21 cellular contexts compared by ENCODE assay signal in genomic region chr3:196843435-196844110, GRCh38. TPM values are rescaled to one million over a fixed set of nuclear protein-coding genes. Genes with fewer than 3 reads are reported as not detected.
DNase-seq lines count a peak whose midpoint lies in the region; ATAC-seq, FAIRE-seq and TF ChIP-seq lines count a peak whose summit lies in the region.
"Had no signal": no experiment of that assay in that cellular context is flagged by ENCODE, and none has a peak within 500 bp of the region (broad histone marks: within the 10 kb centered on the region; RNA-seq: fewer than 3 reads in every experiment).

No MANE protein-coding gene starts in this region.

- peak; percentile 16; the same call in 2 of the 3 replicates for ATAC-seq in HepG2
- ATAC-seq in right lobe of liver, result no peak
- ATAC-seq in K562, result no peak
- ATAC-seq in GM21515 (IDR thresholded peaks at IDR 0.05; ENCODE audit: unreplicated experiment), result no peak
- no peak for ATAC-seq in HG03097 (IDR thresholded peaks at IDR 0.05; ENCODE audit: low FRiP score, unreplicated experiment)

- H3K27me3 ChIP-seq in HepG2 (ENCODE audit: control insufficient read depth in 1 of 2, insufficient read depth in 2 of 2, low read length in 2 of 2), result no peaks in the 10 kb centered on the region
- no peaks in the 10 kb centered on the region for H3K27me3 ChIP-seq in right lobe of liver
- H3K27me3 ChIP-seq in K562 (ENCODE audit: control insufficient read depth in 2 of 2, insufficient read depth in 2 of 2, low read length in 2 of 2), result no peaks in the 10 kb centered on the region
- H3K27me3 ChIP-seq in left ventricle myocardium inferior (ENCODE audit: low read depth), result no peaks in the 10 kb centered on the region
- H3K27me3 ChIP-seq: BE2C had no signal

- TF ChIP-seq RAD21 in HepG2 (CRISPR knock-in tag; IDR thresholded peaks at IDR 0.05) (no peak), K562 (CRISPR knock-in tag; conservative IDR thresholded peaks at IDR 0.05 in 1 of 2, IDR thresholded peaks at IDR 0.05 in 1 of 2) (no peak)

- H3K27ac ChIP-seq in HepG2 (ENCODE audit: extremely low read length, insufficient read depth, low read length) (no peak overlapping the region), right lobe of liver (no peak overlapping the region), K562 (ENCODE audit: extremely low read depth, low read depth, low read length) (peak overlapping the region; percentile 90), left ventricle myocardium inferior (replicated peaks) (no peak overlapping the region)

- H2AFZ ChIP-seq in HepG2 (ENCODE audit: low read length) (no peak overlapping the region), K562 (ENCODE audit: low read depth, low read length) (peak overlapping the region; percentile 95)

- H3K79me2 ChIP-seq in HepG2 (ENCODE audit: insufficient read depth, low read length), result no peaks in the 10 kb centered on the region
- no peaks in the 10 kb centered on the region for H3K79me2 ChIP-seq in K562 (ENCODE audit: control insufficient read depth, insufficient read depth, low read length)

- TF ChIP-seq CTCF in HepG2 (CRISPR knock-in tag; IDR thresholded peaks at IDR 0.05) (no peak), right lobe of liver (IDR thresholded peaks at IDR 0.05) (no peak), K562 (IDR thresholded peaks at IDR 0.05 in 2 of 3, conservative IDR thresholded peaks at IDR 0.05 in 1 of 3; ENCODE audit: insufficient read depth in 2 of 3, low read depth in 1 of 3, low read length in 3 of 3) (no peak), left ventricle myocardium inferior (IDR thresholded peaks at IDR 0.05; ENCODE audit: borderline replicate concordance) (no peak)

- BruUV-seq in HepG2 (replicated peaks; lab: Mats Ljungman, UMichigan) (no TSS peak), K562 (replicated peaks; lab: Mats Ljungman, UMichigan) (no TSS peak)

- CTCF ChIA-PET in HepG2 (lab: Yijun Ruan, JAX; ENCODE audit: low intra/inter-chr PET ratio, low total read pairs) (no interaction called here), K562 (lab: Yijun Ruan, JAX; ENCODE audit: low intra/inter-chr PET ratio) (interaction anchor here (0.9 kb wide), 1 partner anchor 98 kb away, joined by 4 read pairs; no protein-coding TSS in a partner anchor)

- FAIRE-seq in HepG2 (lab: Jason Lieb, UNC) (no peak), K562 (lab: Jason Lieb, UNC) (no peak)
- FAIRE-seq: A204.1, GM12892 had no signal

- H3K4me2 ChIP-seq in HepG2 (ENCODE audit: low read depth, low read length) (peak overlapping the region; percentile 64), K562 (ENCODE audit: insufficient read depth, low read length) (peak overlapping the region; percentile 78)

- H3K9ac ChIP-seq in HepG2 (ENCODE audit: insufficient read depth, low read depth, low read length), result no peak overlapping the region
- peak overlapping the region; percentile 39 to 67; a peak in 3 of 4 replicates for H3K9ac ChIP-seq in K562 (ENCODE audit: insufficient read depth in 1 of 2, low read depth in 2 of 2, low read length in 2 of 2)

- DNase-seq in HepG2 (ENCODE audit: low spot score), result no peak
- DNase-seq in right lobe of liver, result no peak
- DNase-seq in K562 (ENCODE audit: extremely low read depth in 1 of 4, low spot score in 3 of 4), result peak in 1 of 4 experiments; percentile 20
- DNase-seq in left kidney (ENCODE audit: low read depth, low spot score), result peak; percentile 51
- no peak for DNase-seq in NCI-H1436 (lab: John Stamatoyannopoulos, UW)
- no peak for DNase-seq in left ventricle myocardium inferior
- DNase-seq: BE2C; DMS153; KG1; NCI-H1417; NCI-H187 treated with DMSO at 0.1 percent for 48 hours; NCI-H510A; NCI-H748 treated with DMSO at 0.1 percent for 48 hours; NK-92 treated with Interleukin-12 subunit alpha and Interleukin-12 subunit beta, amount 100 ng/mL, for 24 hours; RPMI8226; SHP77 treated with DMSO at 0.1 percent for 48 hours had no signal

- H3K9me3 ChIP-seq in HepG2 (ENCODE audit: low read length) (peaks cover 8% of the 10 kb centered on the region), right lobe of liver (no peaks in the 10 kb centered on the region), K562 (replicated peaks; ENCODE audit: control insufficient read depth, insufficient read depth, low read depth, low read length) (no peaks in the 10 kb centered on the region), left ventricle myocardium inferior (replicated peaks) (no peaks in the 10 kb centered on the region)
- H3K9me3 ChIP-seq: BE2C had no signal

- H3K4me1 ChIP-seq in HepG2 (ENCODE audit: insufficient read depth, low read length), result peaks cover 40% of the 10 kb centered on the region
- peaks cover 0 to 10% (median 2%) of the 10 kb centered on the region in 4 donors for H3K4me1 ChIP-seq in right lobe of liver
- H3K4me1 ChIP-seq in K562 (replicated peaks in 1 of 2; ENCODE audit: control insufficient read depth in 2 of 2, insufficient read depth in 2 of 2, low read length in 2 of 2), result peaks cover 11 to 23% of the 10 kb centered on the region in 2 experiments
- H3K4me1 ChIP-seq in left ventricle myocardium inferior, result no peaks in the 10 kb centered on the region
- H3K4me1 ChIP-seq: BE2C, HAP-1 had no signal

- WGBS in HepG2 (ENCODE audit: low lambda C conversion rate), result 18% methylated on average over 9 of the region's 9 CpGs
- 71% methylated on average over 6 of the region's 9 CpGs for WGBS in right lobe of liver (ENCODE audit: insufficient coverage, low coverage, low lambda C conversion rate, missing lambda C conversion rate)
- 59% methylated on average over 9 of the region's 9 CpGs for WGBS in K562 (ENCODE audit: insufficient coverage, low coverage, missing lambda C conversion rate)

- TF ChIP-seq POLR2A in HepG2 (IDR thresholded peaks at IDR 0.05; ENCODE audit: insufficient read depth in 1 of 2, low read depth in 2 of 2, low read length in 2 of 2), result no peak
- TF ChIP-seq POLR2A in right lobe of liver (IDR thresholded peaks at IDR 0.05), result no peak
- no peak for TF ChIP-seq POLR2A in K562 (conservative IDR thresholded peaks at IDR 0.05)

- H3K36me3 ChIP-seq in HepG2 (replicated peaks in 1 of 2; ENCODE audit: control insufficient read depth in 1 of 2, insufficient read depth in 2 of 2, low read length in 2 of 2) (no peaks in the 10 kb centered on the region), right lobe of liver (no peaks in the 10 kb centered on the region), K562 (ENCODE audit: control insufficient read depth, insufficient read depth, low read length) (no peaks in the 10 kb centered on the region), left ventricle myocardium inferior (no peaks in the 10 kb centered on the region)
- H3K36me3 ChIP-seq: BE2C, HAP-1 had no signal

- H4K20me1 ChIP-seq in HepG2 (ENCODE audit: insufficient read depth, low read length), result no peaks in the 10 kb centered on the region
- no peaks in the 10 kb centered on the region for H4K20me1 ChIP-seq in K562 (replicated peaks; ENCODE audit: control insufficient read depth, insufficient read depth, low read length)

- in situ Hi-C loops in HepG2 (cut with HindIII; ENCODE audit: extremely low pct_ligation_motif_present, low pct_unique_long_range_greater_than_20kb), result no loop called here
- in situ Hi-C loops in K562 (cut with MboI), result no loop called here

- intact Hi-C loops in HepG2 (cut with micrococcal nuclease; ENCODE audit: unreplicated experiment) (no loop called here), right lobe of liver (cut with DNase I) (loop anchor here in 1 of 2 donors (10.0 kb wide), 1 partner anchor 121 kb away; the partner anchor contains the start of gene PIGZ), K562 (cut with micrococcal nuclease) (loop anchor here (2.0 kb wide), 1 partner anchor 99 kb away; the partner anchor contains the start of gene NCBP2), left ventricle myocardium inferior (cut with micrococcal nuclease) (no loop called here)

- H3K4me3 ChIP-seq in HepG2 (replicated peaks in 1 of 3; ENCODE audit: insufficient read depth in 1 of 3, low read depth in 2 of 3, low read length in 3 of 3) (peak overlapping the region in 1 of 3 experiments; percentile 5; a peak in 1 of 6 replicates), right lobe of liver (no peak overlapping the region), K562 (no peak overlapping the region), left ventricle myocardium inferior (no peak overlapping the region)
- H3K4me3 ChIP-seq: HAP-1 had no signal

- POLR2A ChIA-PET in HepG2 (lab: Yijun Ruan, JAX) (no interaction called here), K562 (lab: Yijun Ruan, JAX) (interaction anchor here (1.0 to 1.7 kb wide), 4 partner anchors 24 to 109 kb away, joined by 3 to 9 read pairs (median 6); partner anchors contain the start of genes NCBP2 and SENP5)

- no peaks in the 10 kb centered on the region for H3K9me1 ChIP-seq in K562 (ENCODE audit: control insufficient read depth, insufficient read depth, low read length)

- TF ChIP-seq EP300 in HepG2 (IDR thresholded peaks at IDR 0.05; ENCODE audit: low read depth in 2 of 2, low read length in 2 of 2) (no peak), HepG2 (CRISPR knock-in tag; IDR thresholded peaks at IDR 0.05; ENCODE audit: borderline replicate concordance) (no peak), K562 (IDR thresholded peaks at IDR 0.05; ENCODE audit: low read length) (no peak)

RNA-seq across cellular contexts. Expression of gene SENP5, which starts 24.1 kb away (rescaled TPM):
- total RNA-seq in HepG2 (2016; rRNA removed; fragmentation: Illumina TruSeq; extraction: Trizol) (30.9 and 45.2 TPM in 2 replicates), right lobe of liver (10 to 100 TPM; 13.0 to 21.9 (median 15.3) TPM), K562 (2014; rRNA removed) (35.8 and 38.4 TPM in 2 replicates), K562 (2014; rRNA removed; fragmentation: Illumina TruSeq; extraction: Trizol) (59.7 and 66.2 TPM in 2 replicates), K562 (2015; rRNA removed; fragmentation: Illumina TruSeq; extraction: Trizol) (51.1 and 54.4 TPM in 2 replicates), K562 (2021) (41.4 and 41.7 TPM in 2 replicates), left ventricle myocardium inferior (16.7 TPM)
- 9.7 and 12.6 TPM in 2 replicates for total RNA-seq in HepG2 (2016; cell fraction: cytosol; rRNA removed; fragmentation: Illumina TruSeq; extraction: Trizol; ENCODE audit: low read depth)
- total RNA-seq in HepG2 (2016; cell fraction: insoluble cytoplasmic fraction; rRNA removed; fragmentation: Illumina TruSeq; extraction: Trizol), result 30.3 and 40.5 TPM in 2 replicates
- 24.2 and 24.5 TPM in 2 replicates for total RNA-seq in HepG2 (2016; cell fraction: membrane; rRNA removed; fragmentation: Illumina TruSeq; extraction: Trizol)
- 34.9 and 40.2 TPM in 2 replicates for total RNA-seq in HepG2 (2016; cell fraction: nucleus; rRNA removed; fragmentation: Illumina TruSeq; extraction: Trizol)
- polyA plus RNA-seq in HepG2 (2011; rRNA removed) (17.6 and 18.7 TPM in 2 replicates), K562 (2011; rRNA removed) (45.1 and 48.8 TPM in 2 replicates), K562 (2014; fragmentation: Illumina TruSeq; extraction: Trizol) (23.8 and 26.0 TPM in 2 replicates), K562 (2014; fragmentation: Nextera tagmentation; extraction: Ambion mirVana) (10 to 100 TPM; 18.3 to 24.8 TPM), K562 (2014; rRNA removed) (28.1 and 30.7 TPM in 2 replicates)
- polyA plus RNA-seq in HepG2 (2011; cell fraction: cytosol; rRNA removed), result 5.6 and 8.4 TPM in 2 replicates
- polyA plus RNA-seq in HepG2 (2011; cell fraction: nucleus; rRNA removed), result 14.6 and 18.5 TPM in 2 replicates
- 12.5 and 13.3 TPM in 2 replicates for polyA plus RNA-seq in HepG2 (2012)
- 4.8 and 5.6 TPM in 2 replicates for polyA plus RNA-seq in HepG2 (2016; cell fraction: cytosol; fragmentation: Illumina TruSeq; extraction: Trizol; ENCODE audit: low read depth)
- 17.3 and 18.0 TPM in 2 replicates for polyA plus RNA-seq in HepG2 (2016; cell fraction: insoluble cytoplasmic fraction; fragmentation: Illumina TruSeq; extraction: Trizol; ENCODE audit: low read depth)
- 7.5 and 10.0 TPM in 2 replicates for polyA plus RNA-seq in HepG2 (2016; cell fraction: membrane; fragmentation: Illumina TruSeq; extraction: Trizol; ENCODE audit: low read depth)
- polyA plus RNA-seq in HepG2 (2016; cell fraction: nucleus; fragmentation: Illumina TruSeq; extraction: Trizol; ENCODE audit: insufficient read depth, low read depth), result 28.9 and 29.5 TPM in 2 replicates
- 106 and 135 TPM in 2 replicates for polyA minus RNA-seq in HepG2 (2011; rRNA and poly(A)+ RNA removed; ENCODE audit: low replicate concordance)
- 35.1 and 39.0 TPM in 2 replicates for polyA minus RNA-seq in HepG2 (2011; cell fraction: cytosol; rRNA and poly(A)+ RNA removed)
- 52.5 and 54.3 TPM in 2 replicates for polyA minus RNA-seq in HepG2 (2011; cell fraction: nucleus; rRNA and poly(A)+ RNA removed)
- 92.0 and 190 TPM in 2 replicates for total RNA-seq in K562 (2011; cell fraction: chromatin; rRNA removed; ENCODE audit: low replicate concordance)
- 43.0 and 53.3 TPM in 2 replicates for total RNA-seq in K562 (2011; cell fraction: nucleolus; rRNA removed)
- 79.2 and 121 TPM in 2 replicates for total RNA-seq in K562 (2011; cell fraction: nucleoplasm; rRNA removed)
- polyA plus RNA-seq in K562 (2011; cell fraction: cytosol; rRNA removed), result 11.2 and 19.8 TPM in 2 replicates
- polyA plus RNA-seq in K562 (2011; cell fraction: nucleus; rRNA removed), result 45.3 and 60.0 TPM in 2 replicates
- polyA plus RNA-seq in K562 (2012), result 17.8 and 21.4 TPM in 2 replicates
- 142 and 156 TPM in 2 replicates for polyA minus RNA-seq in K562 (2011; rRNA and poly(A)+ RNA removed)
- polyA minus RNA-seq in K562 (2011; cell fraction: cytosol; rRNA and poly(A)+ RNA removed), result 63.5 and 63.9 TPM in 2 replicates
- polyA minus RNA-seq in K562 (2011; cell fraction: nucleus; rRNA and poly(A)+ RNA removed), result 24.9 and 55.4 TPM in 2 replicates

Comparison
In these comparisons a context has a peak if more than half of its experiments do, and no peak if none do; other contexts are left out.
1. Of the 241 proteins assayed by ChIP-seq in both HepG2 and K562: peak only in HepG2: none; only in K562: ETV5, KAT7, RERE and ZNF512; in both: none; in neither: 234; mixed calls (peak in some experiments, not most) for 3.